Comparison of ENCODE assay signal across 12 cellular contexts in genomic region chr11:19200410-19201201, GRCh38. TPM values are rescaled to one million over a fixed set of nuclear protein-coding genes. Genes with fewer than 3 reads are reported as not detected.
A peak's percentile ranks its signal among the peaks of the same experiment; 100 is the strongest.
DNase-seq lines count a peak whose midpoint lies in the region; ATAC-seq and TF ChIP-seq lines count a peak whose summit lies in the region.
"Had no signal": no experiment of that assay in that cellular context is flagged by ENCODE, and none has a peak within 500 bp of the region (broad histone marks: within the 10 kb centered on the region; RNA-seq: fewer than 3 reads in every experiment).

No MANE protein-coding gene starts in this region.

- H3K4me2 ChIP-seq in PC-3 (ENCODE audit: low read length) (peak overlapping the region; percentile 62), osteoblast (ENCODE audit: insufficient read depth, low read length) (peak overlapping the region; percentile 64)

- H3K9me3 ChIP-seq in PC-3 (ENCODE audit: low read length) (no peaks in the 10 kb centered on the region), osteoblast (ENCODE audit: low read depth, low read length) (no peaks in the 10 kb centered on the region)

- no peaks in the 10 kb centered on the region for H3K36me3 ChIP-seq in PC-3 (ENCODE audit: low read depth, low read length)
- H3K36me3 ChIP-seq in osteoblast (ENCODE audit: insufficient read depth, low read length), result no peaks in the 10 kb centered on the region

- TF ChIP-seq CTCF in PC-3 (conservative IDR thresholded peaks at IDR 0.05; ENCODE audit: low read depth, low read length) (no peak), osteoblast (IDR thresholded peaks at IDR 0.05; ENCODE audit: extremely low read depth, low read depth, low read length) (no peak)

- DNase-seq in H4 (ENCODE audit: low spot score) (peak; percentile 71), PC-3 (peak; percentile 89), epithelial cell of prostate (ENCODE audit: low read depth, low spot score) (peak; percentile 34), osteoblast (ENCODE audit: insufficient read length, low spot score, missing footprints) (peak; percentile 78), NCI-H1048 (lab: John Stamatoyannopoulos, UW) (no peak)
- DNase-seq in activated CD4-positive, CD25-positive, alpha-beta regulatory T cell (lab: John Stamatoyannopoulos, UW), result no peak
- DNase-seq: activated CD4-positive, alpha-beta T cell treated with anti-CD3 and anti-CD28 coated beads for 4 hours; NCI-H526; retina; stimulated activated naive B cell treated with anti-CD40 and anti-IgM and Interleukin-4, amounts not matched to agents 10 μg/mL and 1 μg/mL and 100 μg/mL, for 72 hours had no signal

- no peaks in the 10 kb centered on the region for H3K27me3 ChIP-seq in PC-3 (ENCODE audit: low read length)
- H3K27me3 ChIP-seq in osteoblast (ENCODE audit: insufficient read depth, low read length), result peaks cover 15% of the 10 kb centered on the region

- no peaks in the 10 kb centered on the region for H3F3A ChIP-seq in PC-3 (ENCODE audit: low read length, unreplicated experiment)

- peaks cover 28% of the 10 kb centered on the region for H3K4me1 ChIP-seq in PC-3 (ENCODE audit: insufficient read depth, low read length)
- peaks cover 19% of the 10 kb centered on the region for H3K4me1 ChIP-seq in osteoblast (ENCODE audit: insufficient read depth, low read length)

- intact Hi-C loops in PC-3 (cut with micrococcal nuclease), result loop anchor here (1.0 kb wide), 1 partner anchor 33 kb away; no protein-coding TSS in a partner anchor

- POLR2A ChIA-PET in PC-3 (lab: Charles Lee; ENCODE audit: unreplicated experiment), result no interaction called here

- H2AFZ ChIP-seq in PC-3 (ENCODE audit: low read length) (no peak overlapping the region), osteoblast (ENCODE audit: low read length) (no peak overlapping the region)

- peak; percentile 91 for ATAC-seq in PC-3
- ATAC-seq in HG03469 (IDR thresholded peaks at IDR 0.05; ENCODE audit: unreplicated experiment), result no peak
- no peak for ATAC-seq in HG02981 (IDR thresholded peaks at IDR 0.05; ENCODE audit: unreplicated experiment)

- H3K27ac ChIP-seq in PC-3 (ENCODE audit: low read length) (peak overlapping the region; percentile 49), epithelial cell of prostate (peak overlapping the region; percentile 8), osteoblast (ENCODE audit: low read depth, low read length) (no peak overlapping the region)

- no peak overlapping the region for H3K9ac ChIP-seq in PC-3 (ENCODE audit: low read length)

- no peaks in the 10 kb centered on the region for H4K20me1 ChIP-seq in PC-3 (ENCODE audit: low read length)
- H4K20me1 ChIP-seq in osteoblast (ENCODE audit: insufficient read depth, low read length), result no peaks in the 10 kb centered on the region

- no peaks in the 10 kb centered on the region for H3K9me2 ChIP-seq in PC-3 (replicated peaks; ENCODE audit: low read length)

- CTCF ChIA-PET in PC-3 (lab: Charles Lee), result interaction anchor here (0.7 kb wide), 1 partner anchor 51 kb away, joined by 3 read pairs; no protein-coding TSS in a partner anchor

- BruUV-seq in PC-3 (replicated peaks; lab: Mats Ljungman, UMichigan), result no TSS peak

- H3K79me2 ChIP-seq in PC-3 (ENCODE audit: low read length) (no peaks in the 10 kb centered on the region), osteoblast (ENCODE audit: insufficient read depth, low read length) (no peaks in the 10 kb centered on the region)

- H3K4me3 ChIP-seq in PC-3 (ENCODE audit: low read length) (no peak overlapping the region), osteoblast (ENCODE audit: insufficient read depth, low read length) (peak overlapping the region; percentile 32)

RNA-seq across cellular contexts. Expression of gene CSRP3, which starts 1.2 kb away (rescaled TPM):
- not detected in 2 replicates for total RNA-seq in H4 (2014; rRNA removed; shearing (Covaris generic))
- not detected in 2 replicates for total RNA-seq in PC-3 (2014; rRNA removed)
- total RNA-seq in osteoblast, result not detected in 2 replicates

RNA-seq across cellular contexts. Expression of gene E2F8, which starts 40.1 kb away (rescaled TPM):
- 4.0 and 7.7 TPM in 2 replicates for total RNA-seq in H4 (2014; rRNA removed; shearing (Covaris generic))
- 11.9 and 12.3 TPM in 2 replicates for total RNA-seq in PC-3 (2014; rRNA removed)
- total RNA-seq in osteoblast, result 0.29 and 0.36 TPM in 2 replicates

Comparison
In these comparisons a context has a peak if more than half of its experiments do, and no peak if none do; other contexts are left out.
1. DNase-seq: peak in H4 (single experiment), PC-3 (single experiment), epithelial cell of prostate (single experiment) and osteoblast (single experiment); none in activated CD4-positive, CD25-positive, alpha-beta regulatory T cell (0 of 4) and NCI-H1048 (single experiment).